ENCODE assay signal across 12 cellular contexts in genomic region chr5:137487600-137487999, GRCh38. TPM values are rescaled to one million over a fixed set of nuclear protein-coding genes. Genes with fewer than 3 reads are reported as not detected.
DNase-seq lines count a peak whose midpoint lies in the region; ATAC-seq and TF ChIP-seq lines count a peak whose summit lies in the region.
"Had no signal": no experiment of that assay in that cellular context is flagged by ENCODE, and none has a peak within 500 bp of the region (broad histone marks: within the 10 kb centered on the region; RNA-seq: fewer than 3 reads in every experiment).

No MANE protein-coding gene starts in this region.

- DNase-seq in AG09309 (ENCODE audit: low read depth) = peak; percentile 74
- peak; percentile 89 for DNase-seq in fibroblast of pulmonary artery (ENCODE audit: low read depth)
- DNase-seq in occipital lobe (lab: John Stamatoyannopoulos, UW) = peak; percentile 42
- no peak for DNase-seq in HuH-7 (ENCODE audit: low spot score)
- DNase-seq in activated CD4-positive, alpha-beta T cell treated with anti-CD3 and anti-CD28 coated beads for 48 hours = no peak
- DNase-seq in activated naive CD4-positive, alpha-beta T cell treated with anti-CD3 and anti-CD28 coated beads, Interleukin-2, amount 50 U/mL, for 16 hours = no peak
- DNase-seq in NCI-H146 treated with DMSO at 0.1 percent for 48 hours (lab: John Stamatoyannopoulos, UW; ENCODE audit: unreplicated experiment) = no peak
- DNase-seq: activated naive CD8-positive, alpha-beta T cell treated with anti-CD3 and anti-CD28 coated beads for 36 hours; effector memory CD4-positive, alpha-beta T cell; T-helper 9 cell; trophoblast cell had no signal

- H3K4me3 ChIP-seq in AG09309 (ENCODE audit: control insufficient read depth, low read depth, low read length) = no peak overlapping the region
- no peak overlapping the region for H3K4me3 ChIP-seq in fibroblast of pulmonary artery (replicated peaks; ENCODE audit: low read depth, low read length)

- no peak for TF ChIP-seq CTCF in AG09309 (IDR thresholded peaks at IDR 0.05; ENCODE audit: control insufficient read depth, insufficient read depth, low read depth, low read length, missing control alignments)
- TF ChIP-seq CTCF in fibroblast of pulmonary artery (IDR thresholded peaks at IDR 0.05; ENCODE audit: low read length, missing control alignments) = no peak

- 0 out of 3 replicates have a peak, but pooled peaks have one; percentile 23 for ATAC-seq in SK-N-SH treated with all-trans-retinoic acid at 6 μM for 48 hours

TF ChIP-seq in SK-N-SH treated with all-trans-retinoic acid at 6 μM for 48 hours, 23 proteins besides CTCF, POLR2A, EP300 and RAD21:
- no peak for TF ChIP-seq PATZ1 (CRISPR knock-in tag; IDR thresholded peaks at IDR 0.05; ENCODE audit: borderline replicate concordance)
- no peak for TF ChIP-seq ZNF70 (CRISPR knock-in tag; IDR thresholded peaks at IDR 0.05)
- no peak for TF ChIP-seq POU6F1 (CRISPR knock-in tag; IDR thresholded peaks at IDR 0.05; ENCODE audit: borderline replicate concordance, low read depth)
- no peak for TF ChIP-seq ZNF8 (CRISPR knock-in tag; IDR thresholded peaks at IDR 0.05)
- TF ChIP-seq ARNTL (CRISPR knock-in tag; IDR thresholded peaks at IDR 0.05; ENCODE audit: borderline replicate concordance, low read depth) = no peak
- TF ChIP-seq TOX (CRISPR knock-in tag; IDR thresholded peaks at IDR 0.05; ENCODE audit: borderline replicate concordance) = no peak
- TF ChIP-seq ZFP30 (CRISPR knock-in tag; IDR thresholded peaks at IDR 0.05) = no peak
- TF ChIP-seq CREB5 (CRISPR knock-in tag; IDR thresholded peaks at IDR 0.05; ENCODE audit: low read depth) = no peak
- TF ChIP-seq TCF4 (CRISPR knock-in tag; IDR thresholded peaks at IDR 0.05; ENCODE audit: borderline replicate concordance) = no peak
- no peak for TF ChIP-seq TSHZ2 (CRISPR knock-in tag; IDR thresholded peaks at IDR 0.05)
- no peak for TF ChIP-seq ZC3H10 (CRISPR knock-in tag; IDR thresholded peaks at IDR 0.05)
- TF ChIP-seq ZNF565 (CRISPR knock-in tag; conservative IDR thresholded peaks at IDR 0.05; ENCODE audit: low read depth) = no peak
- no peak for TF ChIP-seq BACH2 (CRISPR knock-in tag; IDR thresholded peaks at IDR 0.05; ENCODE audit: borderline replicate concordance)
- TF ChIP-seq GLIS3 (CRISPR knock-in tag; IDR thresholded peaks at IDR 0.05) = no peak

RNA-seq across cellular contexts. Expression of gene SPOCK1, which starts 11.5 kb away (rescaled TPM):
- 36.7 TPM for total RNA-seq in occipital lobe

Comparison
In these comparisons a context has a peak if more than half of its experiments do, and no peak if none do; other contexts are left out.
1. DNase-seq: peak in AG09309 (single experiment), fibroblast of pulmonary artery (single experiment) and occipital lobe (single experiment); none in HuH-7 (single experiment), activated CD4-positive, alpha-beta T cell treated with anti-CD3 and anti-CD28 coated beads for 48 hours (single experiment), activated naive CD4-positive, alpha-beta T cell treated with anti-CD3 and anti-CD28 coated beads, Interleukin-2, amount 50 U/mL, for 16 hours (single experiment) and NCI-H146 treated with DMSO at 0.1 percent for 48 hours (single experiment).